In genomic region chr5:94705427-94705826, GRCh38 we compare ENCODE assay signal across 25 cellular contexts.
A peak's percentile ranks its signal among the peaks of the same experiment; 100 is the strongest.
DNase-seq lines count a peak whose midpoint lies in the region; ATAC-seq and TF ChIP-seq lines count a peak whose summit lies in the region.
"Had no signal": no experiment of that assay in that cellular context is flagged by ENCODE, and none has a peak within 500 bp of the region (broad histone marks: within the 10 kb centered on the region; RNA-seq: fewer than 3 reads in every experiment).

No MANE protein-coding gene starts in this region.

- H3K9ac ChIP-seq in MM.1S (ENCODE audit: low read length) (no peak overlapping the region), adipocyte (ENCODE audit: low read length) (no peak overlapping the region)

- H3K4me3 ChIP-seq in MM.1S (ENCODE audit: low read length), result no peak overlapping the region
- no peak overlapping the region for H3K4me3 ChIP-seq in adipocyte (ENCODE audit: low read length)
- H3K4me3 ChIP-seq in MG63, result no peak overlapping the region
- H3K4me3 ChIP-seq: adrenal gland, breast epithelium, lower lobe of right lung, SJSA1, upper lobe of left lung had no signal

- no peaks in the 10 kb centered on the region for H3K79me2 ChIP-seq in MM.1S (ENCODE audit: low read length)

- no peak for TF ChIP-seq CTCF in MM.1S (IDR thresholded peaks at IDR 0.05; ENCODE audit: low read length)

- H3K36me3 ChIP-seq in MM.1S (replicated peaks; ENCODE audit: insufficient read depth, low read length) (no peaks in the 10 kb centered on the region), adipocyte (ENCODE audit: control insufficient read depth, insufficient read depth, low read length, severe bottlenecking) (peaks cover 41% of the 10 kb centered on the region), MG63 (peaks cover 12% of the 10 kb centered on the region)
- H3K36me3 ChIP-seq: adrenal gland, breast epithelium had no signal

- no peak for ATAC-seq in HG03354 (IDR thresholded peaks at IDR 0.05; ENCODE audit: poor library complexity, severe bottlenecking, unreplicated experiment)
- ATAC-seq: lower lobe of right lung, WTC11 had no signal

- H3K4me1 ChIP-seq in MM.1S (ENCODE audit: low read length), result peaks cover 62% of the 10 kb centered on the region
- no peaks in the 10 kb centered on the region for H3K4me1 ChIP-seq in adipocyte (ENCODE audit: control insufficient read depth, insufficient read depth, low read length)
- H3K4me1 ChIP-seq: adrenal gland, breast epithelium, lower lobe of right lung, SJSA1, upper lobe of left lung had no signal

- H4K20me1 ChIP-seq in MM.1S (ENCODE audit: insufficient read depth, low read length), result no peaks in the 10 kb centered on the region

- H3K4me2 ChIP-seq in MM.1S (ENCODE audit: low read depth, low read length), result no peak overlapping the region

- no peak overlapping the region for H2AFZ ChIP-seq in MM.1S (ENCODE audit: low read length)

- peaks cover 36% of the 10 kb centered on the region for H3F3A ChIP-seq in MM.1S (ENCODE audit: insufficient read depth, low read length)

- DNase-seq in EH (ENCODE audit: low read depth) (peak; percentile 12), MM.1S (no peak), adipocyte (ENCODE audit: low read depth) (peak; percentile 54), kidney tubule cell (ENCODE audit: low spot score) (peak; percentile 37), NCI-H2107 treated with DMSO at 0.1 percent for 48 hours (lab: John Stamatoyannopoulos, UW; ENCODE audit: unreplicated experiment) (no peak), MG63 (no peak)
- DNase-seq: activated CD4-positive, alpha-beta memory T cell treated with anti-CD3 and anti-CD28 coated beads for 36 hours; activated gamma-delta T cell; adrenal gland; cortex of kidney; GOT3; KBM-7; lower lobe of right lung; NCI-H1092; NCI-H2081; NCI-H774; OCI-M1; stimulated activated CD8-positive, alpha-beta memory T cell treated with anti-CD3 and anti-CD28 coated beads, Interleukin-4, amount 100 ng/mL, for 48 hours; T-helper 2 cell; upper lobe of left lung had no signal

- H3K9me3 ChIP-seq in MM.1S (replicated peaks; ENCODE audit: insufficient read depth, low read length) (no peaks in the 10 kb centered on the region), adipocyte (ENCODE audit: control insufficient read depth, low read length) (no peaks in the 10 kb centered on the region), MG63 (no peaks in the 10 kb centered on the region)
- H3K9me3 ChIP-seq: adrenal gland, breast epithelium, lower lobe of right lung, neutrophil, SJSA1, upper lobe of left lung had no signal

- peak overlapping the region; percentile 18; the same call in 1 of the 2 replicates for H3K27ac ChIP-seq in MM.1S (ENCODE audit: low read length)
- H3K27ac ChIP-seq: adrenal gland, breast epithelium, lower lobe of right lung, neutrophil, SJSA1, upper lobe of left lung had no signal

- H3K27me3 ChIP-seq in MM.1S (replicated peaks; ENCODE audit: insufficient read depth, low read length) (no peaks in the 10 kb centered on the region), adipocyte (replicated peaks; ENCODE audit: control insufficient read depth, insufficient read depth, low read length) (no peaks in the 10 kb centered on the region), MG63 (no peaks in the 10 kb centered on the region)
- H3K27me3 ChIP-seq: adrenal gland, breast epithelium, neutrophil, SJSA1, upper lobe of left lung had no signal

- no peaks in the 10 kb centered on the region for H3K9me2 ChIP-seq in MM.1S (replicated peaks; ENCODE audit: insufficient read depth, low read length)

Comparison
In these comparisons a context has a peak if more than half of its experiments do, and no peak if none do; other contexts are left out.
1. DNase-seq: peak in EH (single experiment), adipocyte (single experiment) and kidney tubule cell (single experiment); none in MM.1S (single experiment), NCI-H2107 treated with DMSO at 0.1 percent for 48 hours (single experiment) and MG63 (single experiment).